8 cellular contexts compared by ENCODE assay signal in genomic region chr2:219057709-219058540, GRCh38. TPM values are rescaled to one million over a fixed set of nuclear protein-coding genes. Genes with fewer than 3 reads are reported as not detected.
DNase-seq lines count a peak whose midpoint lies in the region; ATAC-seq and TF ChIP-seq lines count a peak whose summit lies in the region.

No MANE protein-coding gene starts in this region.

- TF ChIP-seq EP300 in Ishikawa (IDR thresholded peaks at IDR 0.05; ENCODE audit: borderline replicate concordance), result no peak
- TF ChIP-seq EP300 in ovary (IDR thresholded peaks at IDR 0.05), result no peak
- TF ChIP-seq EP300 in tibial nerve (IDR thresholded peaks at IDR 0.05), result no peak

- H3K36me3 Mint-ChIP-seq in Calu3 (ENCODE audit: insufficient read depth, unreplicated experiment), result peaks cover 51% of the 10 kb centered on the region

- DNase-seq in Calu3, result peak; percentile 93
- peak; percentile 73 to 74 for DNase-seq in SHP77 (lab: John Stamatoyannopoulos, UW)
- peak; percentile 58 for DNase-seq in activated gamma-delta T cell treated with anti-CD3 and anti-CD28 coated beads, Interleukin-2, amount 50 U/mL, for 16 hours (ENCODE audit: low read depth)
- DNase-seq in head of caudate nucleus, result peak; percentile 52 to 91 (median 80)
- peak; percentile 57 to 82 (median 69) for DNase-seq in ovary
- peak; percentile 43 to 47 for DNase-seq in tibial nerve (ENCODE audit: low spot score in 2 of 2)

- 1 to 2% (median 2%) methylated on average over 51 to 52 of the region's 52 CpGs for WGBS in ovary, 3 donors
- WGBS in tibial nerve, 2 donors, result 1 to 5% methylated on average over 21 to 29 of the region's 52 CpGs

- H3K4me3 ChIP-seq in ovary (no peak overlapping the region), tibial nerve (peak overlapping the region in 2 of 4 donors; percentile 4 to 28)

- intact Hi-C loops in Calu3 (cut with micrococcal nuclease; ENCODE audit: unreplicated experiment) (loop anchor here (1.0 to 5.0 kb wide), 4 partner anchors 29 to 97 kb away; no protein-coding TSS in a partner anchor), head of caudate nucleus (cut with DNase I) (loop anchor here (5.0 to 10.0 kb wide), 2 partner anchors 57 to 99 kb away; no protein-coding TSS in a partner anchor), ovary (cut with DNase I) (loop anchor here (5.0 to 10.0 kb wide), 5 partner anchors 59 to 239 kb away; no protein-coding TSS in a partner anchor)

- no TSS peak for BruUV-seq in Calu3 (replicated peaks; lab: Mats Ljungman, UMichigan)

- no peak overlapping the region for H3K27ac Mint-ChIP-seq in Calu3 (ENCODE audit: unreplicated experiment)

- TF ChIP-seq RAD21 in Ishikawa (IDR thresholded peaks at IDR 0.05; ENCODE audit: low read depth), result peak; percentile 93

- no peaks in the 10 kb centered on the region for H3K9me3 ChIP-seq in ovary
- no peaks in the 10 kb centered on the region for H3K9me3 ChIP-seq in tibial nerve

- TF ChIP-seq POLR2A in ovary (IDR thresholded peaks at IDR 0.05) (no peak), tibial nerve (IDR thresholded peaks at IDR 0.05) (no peak)

- H3K4me1 ChIP-seq in ovary (ENCODE audit: insufficient read depth) (peaks cover 7% of the 10 kb centered on the region), tibial nerve (peaks cover 0 to 43% (median 31%) of the 10 kb centered on the region in 4 donors)

- no peaks in the 10 kb centered on the region for H3K9me3 Mint-ChIP-seq in Calu3 (ENCODE audit: low read depth, unreplicated experiment)

- H3K4me3 Mint-ChIP-seq in Calu3 (ENCODE audit: low read depth, unreplicated experiment), result peak overlapping the region; percentile 76

- no peaks in the 10 kb centered on the region for H3K36me3 ChIP-seq in ovary
- no peaks in the 10 kb centered on the region for H3K36me3 ChIP-seq in tibial nerve

- peaks cover 3% of the 10 kb centered on the region for H3K27me3 ChIP-seq in ovary
- peaks cover 2 to 80% of the 10 kb centered on the region in 2 donors for H3K27me3 ChIP-seq in tibial nerve

- peak; percentile 72 for ATAC-seq in GM21528 (IDR thresholded peaks at IDR 0.05; ENCODE audit: low FRiP score, unreplicated experiment)

- H3K4me1 Mint-ChIP-seq in Calu3 (ENCODE audit: low read depth, unreplicated experiment), result peaks cover 36% of the 10 kb centered on the region

- CTCF ChIA-PET in Calu3 (lab: Charles Lee), result interaction anchor here (0.5 to 4.3 kb wide), 20 partner anchors 8 to 237 kb away, joined by 3 to 52 read pairs (median 5); no protein-coding TSS in a partner anchor

- H3K27me3 Mint-ChIP-seq in Calu3 (ENCODE audit: unreplicated experiment), result peaks cover 22% of the 10 kb centered on the region

- TF ChIP-seq CTCF in Calu3 (IDR thresholded peaks at IDR 0.05; ENCODE audit: unreplicated experiment), result peak; percentile 91
- TF ChIP-seq CTCF in ovary (IDR thresholded peaks at IDR 0.05), result peak; percentile 80 to 84 (median 84)
- TF ChIP-seq CTCF in tibial nerve (IDR thresholded peaks at IDR 0.05), result peak; percentile 84 to 95 (median 95)

- H3K27ac ChIP-seq in ovary (no peak overlapping the region), tibial nerve (no peak overlapping the region)

TF ChIP-seq in Ishikawa, 13 proteins besides CTCF, POLR2A, EP300 and RAD21:
- TF ChIP-seq REST (IDR thresholded peaks at IDR 0.05; ENCODE audit: low read depth), result no peak
- TF ChIP-seq, protein P1, sequence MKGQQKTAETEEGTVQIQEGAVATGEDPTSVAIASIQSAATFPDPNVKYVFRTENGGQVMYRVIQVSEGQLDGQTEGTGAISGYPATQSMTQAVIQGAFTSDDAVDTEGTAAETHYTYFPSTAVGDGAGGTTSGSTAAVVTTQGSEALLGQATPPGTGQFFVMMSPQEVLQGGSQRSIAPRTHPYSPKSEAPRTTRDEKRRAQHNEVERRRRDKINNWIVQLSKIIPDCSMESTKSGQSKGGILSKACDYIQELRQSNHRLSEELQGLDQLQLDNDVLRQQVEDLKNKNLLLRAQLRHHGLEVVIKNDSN (IDR thresholded peaks at IDR 0.05), result no peak
- TF ChIP-seq TAF1 (IDR thresholded peaks at IDR 0.05; ENCODE audit: low read depth), result no peak
- peak; percentile 69; the same call in 1 of the 2 replicates for TF ChIP-seq MAX (IDR thresholded peaks at IDR 0.05)
- TF ChIP-seq ZBTB7A (IDR thresholded peaks at IDR 0.05; ENCODE audit: low read depth), result no peak

RNA-seq across cellular contexts. Expression of gene IHH, which starts 2.8 kb away (rescaled TPM):
- total RNA-seq in Calu3 (2022), result 9.0 and 15.8 TPM in 2 replicates
- under 1 TPM in 3 of 7 donors, not detected in 4; 0.15 to 0.80 (median 0.36) TPM for total RNA-seq in ovary
- polyA plus RNA-seq in ovary, result 1 to 10 TPM in 1 of 2 donors, under 1 TPM in 1; 0.12 to 1.6 TPM
- total RNA-seq in tibial nerve, result under 1 TPM in 1 of 4 donors, not detected in 3; 0.63 TPM

RNA-seq across cellular contexts. Expression of gene CFAP65, which starts 16.6 kb away (rescaled TPM):
- total RNA-seq in Calu3 (2022) (0.68 and 1.3 TPM in 2 replicates), ovary (10 to 100 TPM in 1 of 7 donors, 1 to 10 TPM in 1, under 1 TPM in 3, not detected in 2; 0.82 to 19.6 (median 0.95) TPM), tibial nerve (not detected)
- under 1 TPM in 1 of 2 donors, not detected in 1; 0.04 TPM for polyA plus RNA-seq in ovary
